17 cellular contexts compared by ENCODE assay signal in the genomic region with DNA sequence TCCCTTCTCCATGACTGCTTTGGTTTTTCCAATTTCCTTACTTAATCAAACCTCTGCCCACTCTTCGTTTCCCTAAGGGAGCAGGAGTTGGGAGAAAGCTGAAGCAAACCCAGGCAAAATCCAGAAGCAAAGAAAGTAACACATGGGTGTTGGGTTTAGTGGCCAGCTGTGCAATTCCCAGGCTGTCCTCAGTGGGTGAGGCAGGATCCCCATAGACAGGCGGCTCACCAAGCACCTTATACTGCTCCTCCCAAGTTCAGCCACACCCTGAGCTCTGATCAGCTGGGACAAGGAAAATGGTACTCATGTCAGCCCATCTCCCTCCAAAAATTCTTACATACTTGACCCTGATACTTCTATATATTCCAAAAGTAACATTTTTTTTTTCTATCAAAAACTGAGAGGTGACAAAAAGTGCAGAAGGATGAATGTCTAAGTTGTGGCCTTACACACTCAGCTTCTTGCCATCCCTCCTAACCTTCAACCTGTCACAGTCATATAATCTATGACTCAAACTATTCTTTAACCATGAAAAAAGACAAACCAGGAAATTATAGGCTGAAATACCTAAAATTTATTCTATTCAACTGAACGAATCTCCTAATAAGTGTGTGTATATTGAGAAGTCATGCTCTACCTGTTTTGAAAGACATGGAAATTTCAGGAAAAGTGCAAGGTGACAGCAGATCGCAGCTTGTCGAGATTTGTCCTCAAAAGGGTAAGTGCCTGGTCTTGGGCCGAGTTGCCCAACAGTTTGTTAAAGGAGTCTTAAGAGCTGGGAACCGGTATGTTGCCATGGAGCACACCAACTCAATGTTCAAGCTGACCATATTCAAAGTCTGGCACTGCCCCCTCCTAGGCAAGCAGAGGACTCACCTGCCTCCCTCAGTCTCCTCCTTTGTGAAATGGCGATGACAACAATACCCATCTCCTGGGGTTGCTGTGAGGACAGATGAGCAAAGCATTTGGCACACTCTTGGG. TPM values are rescaled to one million over a fixed set of nuclear protein-coding genes. Genes with fewer than 3 reads are reported as not detected.
A peak's percentile ranks its signal among the peaks of the same experiment; 100 is the strongest.
DNase-seq lines count a peak whose midpoint lies in the region; ATAC-seq and TF ChIP-seq lines count a peak whose summit lies in the region.
"Had no signal": no experiment of that assay in that cellular context is flagged by ENCODE, and none has a peak within 500 bp of the region (broad histone marks: within the 10 kb centered on the region; RNA-seq: fewer than 3 reads in every experiment).

No MANE protein-coding gene starts in this region.

- no peaks in the 10 kb centered on the region for H3K27me3 ChIP-seq in CD8-positive, alpha-beta memory T cell (ENCODE audit: insufficient read depth, low read length, poor library complexity, severe bottlenecking)
- H3K27me3 ChIP-seq in left lung, result no peaks in the 10 kb centered on the region
- H3K27me3 ChIP-seq: gastroesophageal sphincter, SJSA1 had no signal

- no peak overlapping the region for H3K27ac ChIP-seq in CD8-positive, alpha-beta memory T cell (ENCODE audit: low read depth, low read length)
- H3K27ac ChIP-seq in left lung, result peak overlapping the region in 1 of 2 donors; percentile 67
- H3K27ac ChIP-seq: epithelial cell of prostate, KMS-11, PC-9, SJSA1 had no signal

- H3K36me3 Mint-ChIP-seq in CD8-positive, alpha-beta memory T cell, result no peaks in the 10 kb centered on the region
- H3K36me3 Mint-ChIP-seq in T-cell, result no peaks in the 10 kb centered on the region
- H3K36me3 Mint-ChIP-seq in stimulated activated effector memory CD8-positive, alpha-beta T cell treated with anti-CD3 and anti-CD28 coated beads, Interleukin-12 subunit alpha, Interleukin-12 subunit beta, amount 100 ng/mL, for 72 hours, result no peaks in the 10 kb centered on the region

- no peak overlapping the region for H3K4me3 ChIP-seq in CD8-positive, alpha-beta memory T cell (ENCODE audit: low read length)
- no peak overlapping the region for H3K4me3 ChIP-seq in left lung
- H3K4me3 ChIP-seq: gastroesophageal sphincter, PC-9, SJSA1 had no signal

- no peak for DNase-seq in CD8-positive, alpha-beta memory T cell
- DNase-seq in T-cell, result no peak
- peak in 1 of 2 donors; percentile 65 for DNase-seq in left lung
- no peak for DNase-seq in stimulated activated effector memory CD8-positive, alpha-beta T cell treated with anti-CD3 and anti-CD28 coated beads, Interleukin-12 subunit alpha, Interleukin-12 subunit beta, amount 100 ng/mL, for 72 hours (ENCODE audit: low spot score in 2 of 2)
- DNase-seq in NAMALWA (ENCODE audit: low spot score), result no peak
- DNase-seq in NCI-H524 treated with DMSO at 0.1 percent for 48 hours (lab: John Stamatoyannopoulos, UW), result no peak
- no peak for DNase-seq in cerebellar cortex (ENCODE audit: low spot score)
- DNase-seq: activated CD4-positive, alpha-beta T cell treated with anti-CD3 and anti-CD28 coated beads, Interleukin-2, amount 50 U/mL, for 1 hour; left cardiac atrium; NCI-H1105; NCI-H2171; PC-9 had no signal

- H3K4me1 Mint-ChIP-seq in CD8-positive, alpha-beta memory T cell, result peaks cover 48 to 75% (median 50%) of the 10 kb centered on the region in 3 donors
- peaks cover 66 to 80% (median 76%) of the 10 kb centered on the region in 3 donors for H3K4me1 Mint-ChIP-seq in T-cell
- peaks cover 59% of the 10 kb centered on the region for H3K4me1 Mint-ChIP-seq in stimulated activated effector memory CD8-positive, alpha-beta T cell treated with anti-CD3 and anti-CD28 coated beads, Interleukin-12 subunit alpha, Interleukin-12 subunit beta, amount 100 ng/mL, for 72 hours

- no peaks in the 10 kb centered on the region for H3K36me3 ChIP-seq in CD8-positive, alpha-beta memory T cell (ENCODE audit: insufficient read depth, low read length)
- H3K36me3 ChIP-seq in left lung, result no peaks in the 10 kb centered on the region
- H3K36me3 ChIP-seq: gastroesophageal sphincter, SJSA1 had no signal

- no peak for TF ChIP-seq CTCF in left lung (IDR thresholded peaks at IDR 0.05)

- ATAC-seq in T-cell (replicated peaks in 1 of 4), result no peak
- ATAC-seq in left lung, result peak; percentile 68
- peak; percentile 64 for ATAC-seq in stimulated activated effector memory CD8-positive, alpha-beta T cell treated with anti-CD3 and anti-CD28 coated beads, Interleukin-12 subunit alpha, Interleukin-12 subunit beta, amount 100 ng/mL, for 72 hours
- ATAC-seq: gastroesophageal sphincter, left cardiac atrium had no signal

- CTCF ChIA-PET in CD8-positive, alpha-beta memory T cell (lab: Charles Lee), result interaction anchor here (0.6 to 11.6 kb wide), 5 partner anchors 10 to 562 kb away, joined by 3 to 282 read pairs (median 4); partner anchors contain the start of gene ZFP36L1
- CTCF ChIA-PET in T-cell (lab: Charles Lee), result no interaction called here

- no peaks in the 10 kb centered on the region for H3K9me3 ChIP-seq in CD8-positive, alpha-beta memory T cell (ENCODE audit: low read length)
- no peaks in the 10 kb centered on the region for H3K9me3 ChIP-seq in left lung
- H3K9me3 ChIP-seq: gastroesophageal sphincter, SJSA1 had no signal

- H3K27me3 Mint-ChIP-seq in CD8-positive, alpha-beta memory T cell, result no peaks in the 10 kb centered on the region
- no peaks in the 10 kb centered on the region for H3K27me3 Mint-ChIP-seq in T-cell

- POLR2A ChIA-PET in CD8-positive, alpha-beta memory T cell (lab: Charles Lee), result interaction anchor here (12.2 kb wide), 1 partner anchor 17 kb away, joined by 445 read pairs; the partner anchor contains the start of gene ZFP36L1
- POLR2A ChIA-PET in T-cell (lab: Charles Lee), result no interaction called here

- H3K9me3 Mint-ChIP-seq in CD8-positive, alpha-beta memory T cell, result no peaks in the 10 kb centered on the region
- H3K9me3 Mint-ChIP-seq in T-cell, result no peaks in the 10 kb centered on the region
- H3K9me3 Mint-ChIP-seq in stimulated activated effector memory CD8-positive, alpha-beta T cell treated with anti-CD3 and anti-CD28 coated beads, Interleukin-12 subunit alpha, Interleukin-12 subunit beta, amount 100 ng/mL, for 72 hours, result no peaks in the 10 kb centered on the region
- H3K9me3 Mint-ChIP-seq: activated naive CD4-positive, alpha-beta T cell treated with anti-CD3 and anti-CD28 coated beads, Interleukin-2, amount 50 U/mL, for 72 hours had no signal

- no peak overlapping the region for H3K4me3 Mint-ChIP-seq in CD8-positive, alpha-beta memory T cell
- no peak overlapping the region for H3K4me3 Mint-ChIP-seq in T-cell
- no peak overlapping the region for H3K4me3 Mint-ChIP-seq in stimulated activated effector memory CD8-positive, alpha-beta T cell treated with anti-CD3 and anti-CD28 coated beads, Interleukin-12 subunit alpha, Interleukin-12 subunit beta, amount 100 ng/mL, for 72 hours

- H3K4me1 ChIP-seq in CD8-positive, alpha-beta memory T cell (ENCODE audit: insufficient read depth, low read length), result peaks cover 50% of the 10 kb centered on the region
- peaks cover 30 to 65% of the 10 kb centered on the region in 2 donors for H3K4me1 ChIP-seq in left lung

- peak overlapping the region; percentile 27 to 100 (median 64) for H3K27ac Mint-ChIP-seq in CD8-positive, alpha-beta memory T cell
- H3K27ac Mint-ChIP-seq in T-cell, result peak overlapping the region; percentile 69 to 98
- no peak overlapping the region for H3K27ac Mint-ChIP-seq in stimulated activated effector memory CD8-positive, alpha-beta T cell treated with anti-CD3 and anti-CD28 coated beads, Interleukin-12 subunit alpha, Interleukin-12 subunit beta, amount 100 ng/mL, for 72 hours
- H3K27ac Mint-ChIP-seq: activated naive CD4-positive, alpha-beta T cell treated with anti-CD3 and anti-CD28 coated beads, Interleukin-2, amount 50 U/mL, for 72 hours had no signal

- intact Hi-C loops in left lung (cut with DNase I), result loop anchor here in 1 of 2 donors (10.0 kb wide), 1 partner anchor 566 kb away; no protein-coding TSS in a partner anchor

RNA-seq across cellular contexts. Expression of gene ZFP36L1, which starts 17.6 kb away (rescaled TPM):
- 100 to 1,000 TPM; 128 to 133 TPM for total RNA-seq in CD8-positive, alpha-beta memory T cell
- polyA plus RNA-seq in CD8-positive, alpha-beta memory T cell, result 124 TPM
- 100 to 1,000 TPM; 123 to 253 (median 233) TPM for total RNA-seq in T-cell
- 100 to 1,000 TPM; 292 to 395 TPM for total RNA-seq in left lung

Comparison
In these comparisons a context has a peak if more than half of its experiments do, and no peak if none do; other contexts are left out.
1. ATAC-seq: peak in left lung (single experiment) and stimulated activated effector memory CD8-positive, alpha-beta T cell treated with anti-CD3 and anti-CD28 coated beads, Interleukin-12 subunit alpha, Interleukin-12 subunit beta, amount 100 ng/mL, for 72 hours (single experiment); none in T-cell (0 of 4).